In genomic region chr1:151455966-151456365, GRCh38 we compare ENCODE assay signal across 12 cellular contexts. TPM values are rescaled to one million over a fixed set of nuclear protein-coding genes. Genes with fewer than 3 reads are reported as not detected.
DNase-seq lines count a peak whose midpoint lies in the region; ATAC-seq and TF ChIP-seq lines count a peak whose summit lies in the region.
"Had no signal": no experiment of that assay in that cellular context is flagged by ENCODE, and none has a peak within 500 bp of the region (broad histone marks: within the 10 kb centered on the region; RNA-seq: fewer than 3 reads in every experiment).

No MANE protein-coding gene starts in this region.

- intact Hi-C loops in sigmoid colon (cut with DNase I): loop anchor here (5.0 kb wide), 3 partner anchors 56 to 174 kb away; partner anchors contain the start of genes CGN, TUFT1 and ZNF687

- H3K9me3 Mint-ChIP-seq in IgD-negative memory B cell (no peaks in the 10 kb centered on the region), brain (peaks cover 0 to 4% (median 0%) of the 10 kb centered on the region in 5 experiments)

- no peak for DNase-seq in sigmoid colon
- DNase-seq in stimulated activated naive CD8-positive, alpha-beta T cell treated with anti-CD3 and anti-CD28 coated beads, Interleukin-15, Interleukin-2, amounts not matched to agents 100 U/mL and 50 U/mL, for 24 hours: no peak
- no peak for DNase-seq in NCI-H446 treated with DMSO at 0.1 percent for 48 hours (lab: John Stamatoyannopoulos, UW)
- DNase-seq in DMS 273 (lab: John Stamatoyannopoulos, UW; ENCODE audit: unreplicated experiment): no peak
- DNase-seq: activated naive CD4-positive, alpha-beta T cell; GF-D8; NCI-H1930; Right ventricle myocardium superior had no signal

- peak overlapping the region; percentile 51 to 99 (median 92) for H3K27ac ChIP-seq in sigmoid colon

- 82 to 94% methylated on average over 1 of the region's 1 CpG for WGBS in sigmoid colon, 2 donors

- ATAC-seq in stimulated activated naive CD8-positive, alpha-beta T cell treated with anti-CD3 and anti-CD28 coated beads, Interleukin-15, Interleukin-2, amounts not matched to agents 100 U/mL and 50 U/mL, for 24 hours: no peak
- ATAC-seq: sciatic nerve had no signal

- H3K4me1 Mint-ChIP-seq in IgD-negative memory B cell (peaks cover 22 to 31% (median 23%) of the 10 kb centered on the region in 3 donors), brain (peaks cover 57% of the 10 kb centered on the region)

- H3K4me1 ChIP-seq in sigmoid colon: peaks cover 0 to 40% (median 37%) of the 10 kb centered on the region in 4 donors

- TF ChIP-seq EP300 in sigmoid colon (IDR thresholded peaks at IDR 0.05): no peak

- H3K4me3 ChIP-seq in sigmoid colon: no peak overlapping the region
- H3K4me3 ChIP-seq: HAP-1 had no signal

- H3K36me3 Mint-ChIP-seq in IgD-negative memory B cell: peaks cover 2% of the 10 kb centered on the region
- peaks cover 16% of the 10 kb centered on the region for H3K36me3 Mint-ChIP-seq in brain

- H3K27me3 Mint-ChIP-seq in IgD-negative memory B cell (no peaks in the 10 kb centered on the region), brain (no peaks in the 10 kb centered on the region)

- H3K27me3 ChIP-seq in sigmoid colon: no peaks in the 10 kb centered on the region

- TF ChIP-seq CTCF in brain (conservative IDR thresholded peaks at IDR 0.05): no peak
- TF ChIP-seq CTCF in sigmoid colon (IDR thresholded peaks at IDR 0.05): no peak

- TF ChIP-seq POLR2A in sigmoid colon (IDR thresholded peaks at IDR 0.05): no peak

- H3K27ac Mint-ChIP-seq in IgD-negative memory B cell (peak overlapping the region; percentile 23 to 87 (median 64)), brain (peak overlapping the region in 4 of 5 experiments; percentile 42 to 97 (median 61))

- no peaks in the 10 kb centered on the region for H3K9me3 ChIP-seq in sigmoid colon
- H3K9me3 ChIP-seq: HAP-1 had no signal

- peaks cover 0 to 5% (median 0%) of the 10 kb centered on the region in 4 donors for H3K36me3 ChIP-seq in sigmoid colon

- H3K4me3 Mint-ChIP-seq in IgD-negative memory B cell: peak overlapping the region in 3 of 4 donors; percentile 30 to 67 (median 41)
- peak overlapping the region in 4 of 5 experiments; percentile 72 to 92 (median 83) for H3K4me3 Mint-ChIP-seq in brain

RNA-seq across cellular contexts. Expression of gene POGZ, which starts 3.3 kb away (rescaled TPM):
- polyA plus RNA-seq in IgD-negative memory B cell (9.4 TPM), brain (ENCODE audit: insufficient read depth, low read depth, low replicate concordance) (45.9 TPM), sigmoid colon (10 to 100 TPM in 1 of 3 donors, 1 to 10 TPM in 2; 7.2 to 24.6 (median 9.0) TPM)
- total RNA-seq in sigmoid colon: 10 to 100 TPM; 40.6 to 75.3 (median 46.4) TPM

RNA-seq across cellular contexts. Expression of gene CGN, which starts 55.2 kb away (rescaled TPM):
- polyA plus RNA-seq in IgD-negative memory B cell: not detected
- polyA plus RNA-seq in brain (ENCODE audit: insufficient read depth, low read depth, low replicate concordance): 7.1 TPM
- 1 to 10 TPM in 1 of 4 donors, under 1 TPM in 3; 0.33 to 1.8 (median 0.62) TPM for total RNA-seq in sigmoid colon
- 100 to 1,000 TPM in 2 of 3 donors, 10 to 100 TPM in 1; 91.9 to 132 (median 115) TPM for polyA plus RNA-seq in sigmoid colon

RNA-seq across cellular contexts. Expression of gene PSMB4, which starts 56.6 kb away (rescaled TPM):
- polyA plus RNA-seq in IgD-negative memory B cell (69.1 TPM), brain (ENCODE audit: insufficient read depth, low read depth, low replicate concordance) (397 TPM), sigmoid colon (100 to 1,000 TPM; 321 to 362 (median 338) TPM)
- 100 to 1,000 TPM; 237 to 277 (median 249) TPM for total RNA-seq in sigmoid colon

Comparison
In these comparisons a context has a peak if more than half of its experiments do, and no peak if none do; other contexts are left out.
1. RNA of gene CGN, which starts 55.2 kb away (polyA plus RNA-seq): 91.9 to 132 TPM in sigmoid colon; 7.1 TPM in brain (single experiment) and not detected in IgD-negative memory B cell (single experiment); every median in the first group is over 10 times any median in the second.